9 cellular contexts compared by ENCODE assay signal in the genomic region with DNA sequence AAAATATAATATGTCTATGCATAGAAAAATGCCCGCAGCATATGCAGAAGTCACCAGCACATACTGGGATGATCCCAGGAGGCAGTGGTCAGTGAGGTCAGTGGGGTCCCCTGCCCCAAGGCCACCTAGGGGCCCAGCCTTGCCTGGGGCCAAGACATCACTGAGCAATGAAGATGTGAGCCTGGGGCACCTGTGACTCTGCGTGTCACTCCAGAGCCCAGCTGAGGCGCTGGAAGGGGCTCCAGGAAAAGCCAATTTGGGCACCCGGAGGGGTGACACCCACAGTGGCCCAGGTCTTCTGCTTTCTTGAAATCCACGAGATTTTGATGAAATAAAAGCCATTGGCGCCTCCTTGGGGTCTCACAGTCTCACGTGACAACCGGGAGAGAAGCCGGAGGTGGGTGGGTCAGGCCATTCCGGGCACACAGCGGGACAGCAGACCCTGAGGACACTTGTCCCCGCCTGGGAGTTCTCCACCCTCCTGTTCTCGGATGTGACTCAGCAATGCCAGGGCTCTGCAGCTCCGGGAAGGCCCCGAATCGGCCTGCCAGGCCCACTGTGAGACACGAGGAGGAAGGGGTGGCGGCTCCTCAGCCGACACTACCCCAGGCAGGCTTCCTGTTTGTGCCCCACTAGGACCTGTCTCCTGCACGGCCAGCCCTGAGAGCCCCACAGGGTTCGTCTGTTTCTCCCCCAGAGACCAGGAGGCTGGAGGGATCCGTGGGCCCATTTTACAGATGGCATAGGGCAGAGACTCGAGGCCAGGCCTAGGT. TPM values are rescaled to one million over a fixed set of nuclear protein-coding genes. Genes with fewer than 3 reads are reported as not detected.
DNase-seq lines count a peak whose midpoint lies in the region; ATAC-seq and TF ChIP-seq lines count a peak whose summit lies in the region.
"Had no signal": no experiment of that assay in that cellular context is flagged by ENCODE, and none has a peak within 500 bp of the region (broad histone marks: within the 10 kb centered on the region; RNA-seq: fewer than 3 reads in every experiment).

No MANE protein-coding gene starts in this region.

- WGBS in sigmoid colon, 2 donors, result 56 to 77% methylated on average over 23 of the region's 23 CpGs

- H3K36me3 ChIP-seq in sigmoid colon, result no peaks in the 10 kb centered on the region
- H3K36me3 ChIP-seq in A673 (ENCODE audit: insufficient read depth, low read length, poor library complexity, severe bottlenecking), result no peaks in the 10 kb centered on the region

- peak overlapping the region; percentile 80 for H3K27ac Mint-ChIP-seq in T-helper 17 cell

- intact Hi-C loops in sigmoid colon (cut with DNase I) (loop anchor here (5.0 kb wide), 1 partner anchor 211 kb away; a partner anchor contains a TSS), A673 (cut with micrococcal nuclease; ENCODE audit: unreplicated experiment) (loop anchor here (2.0 kb wide), 2 partner anchors 117 to 207 kb away; no protein-coding TSS in a partner anchor)

- no peak overlapping the region for H3K4me3 ChIP-seq in sigmoid colon
- no peak overlapping the region for H3K4me3 ChIP-seq in A673 (ENCODE audit: low read depth, low read length, poor library complexity, severe bottlenecking)

- H3K4me1 ChIP-seq in sigmoid colon (peaks cover 0 to 14% (median 8%) of the 10 kb centered on the region in 4 donors), A673 (ENCODE audit: insufficient read depth, low read length, poor library complexity, severe bottlenecking) (peaks cover 4% of the 10 kb centered on the region)

- no peak for TF ChIP-seq POLR2A in sigmoid colon (IDR thresholded peaks at IDR 0.05)

- ATAC-seq in T-helper 17 cell, result peak; percentile 74
- ATAC-seq in GM18867 (IDR thresholded peaks at IDR 0.05; ENCODE audit: unreplicated experiment), result no peak
- no peak for ATAC-seq in GM21526 (IDR thresholded peaks at IDR 0.05; ENCODE audit: low FRiP score, unreplicated experiment)
- ATAC-seq: left colon had no signal

- TF ChIP-seq EP300 in sigmoid colon (IDR thresholded peaks at IDR 0.05), result peak in 2 of 4 donors; percentile 57 to 73

- peaks cover 8% of the 10 kb centered on the region for H3K27me3 Mint-ChIP-seq in T-helper 17 cell

- H3K9me3 ChIP-seq in T-helper 17 cell (ENCODE audit: control insufficient read depth, low read length, poor library complexity, severe bottlenecking) (no peaks in the 10 kb centered on the region), sigmoid colon (no peaks in the 10 kb centered on the region), A673 (ENCODE audit: low read depth, low read length, poor library complexity, severe bottlenecking) (no peaks in the 10 kb centered on the region)

- peak overlapping the region; percentile 36 for H3K4me3 Mint-ChIP-seq in T-helper 17 cell

- no peaks in the 10 kb centered on the region for H3K27me3 ChIP-seq in sigmoid colon
- H3K27me3 ChIP-seq in A673 (replicated peaks; ENCODE audit: insufficient read depth, low read depth, low read length, poor library complexity), result no peaks in the 10 kb centered on the region

- H3K27ac ChIP-seq in cingulate gyrus (ENCODE audit: low read depth, low read length), result peak overlapping the region; percentile 29
- H3K27ac ChIP-seq in sigmoid colon, result peak overlapping the region; percentile 40 to 52 (median 49)
- no peak overlapping the region for H3K27ac ChIP-seq in A673 (ENCODE audit: low read depth, low read length, poor library complexity, severe bottlenecking)

- CTCF ChIA-PET in A673 (lab: Charles Lee), result interaction anchor here (1.2 to 2.1 kb wide), 3 partner anchors 16 to 208 kb away, joined by 3 to 29 read pairs (median 6); no protein-coding TSS in a partner anchor

- peak; percentile 38 for DNase-seq in stimulated activated naive CD4-positive, alpha-beta T cell treated with Interleukin-2 at 50 U/mL for 16 hours (lab: John Stamatoyannopoulos, UW)
- DNase-seq in stimulated activated naive CD4-positive, alpha-beta T cell (lab: John Stamatoyannopoulos, UW), result no peak
- DNase-seq in T-helper 17 cell (peak in 1 of 3 donors; percentile 32), sigmoid colon (peak; percentile 81), A673 (ENCODE audit: low spot score) (no peak)

- TF ChIP-seq CTCF in sigmoid colon (IDR thresholded peaks at IDR 0.05) (no peak), A673 (conservative IDR thresholded peaks at IDR 0.05; ENCODE audit: low read depth, low read length) (no peak)

- H3K36me3 Mint-ChIP-seq in T-helper 17 cell (ENCODE audit: low read depth), result no peaks in the 10 kb centered on the region

- no TSS peak for BruUV-seq in A673 (replicated peaks; lab: Mats Ljungman, UMichigan)

- POLR2A ChIA-PET in A673 (lab: Charles Lee; ENCODE audit: low non-redundant PET), result no interaction called here

- peaks cover 14% of the 10 kb centered on the region for H3K4me1 Mint-ChIP-seq in T-helper 17 cell

RNA-seq across cellular contexts. Expression of a gene that starts 24.4 kb away (rescaled TPM):
- total RNA-seq in T-helper 17 cell (1 to 10 TPM; 1.9 TPM), sigmoid colon (10 to 100 TPM in 1 of 4 donors, 1 to 10 TPM in 3; 5.1 to 13.2 (median 6.6) TPM), A673 (2021) (44.5 and 48.8 TPM in 2 replicates)
- 10 to 100 TPM in 1 of 3 donors, 1 to 10 TPM in 2; 3.6 to 26.3 (median 4.2) TPM for polyA plus RNA-seq in sigmoid colon

Comparison
In these comparisons a context has a peak if more than half of its experiments do, and no peak if none do; other contexts are left out.
1. DNase-seq: peak in stimulated activated naive CD4-positive, alpha-beta T cell treated with Interleukin-2 at 50 U/mL for 16 hours (single experiment) and sigmoid colon (single experiment); none in stimulated activated naive CD4-positive, alpha-beta T cell (0 of 6) and A673 (single experiment).